In the genomic region with DNA sequence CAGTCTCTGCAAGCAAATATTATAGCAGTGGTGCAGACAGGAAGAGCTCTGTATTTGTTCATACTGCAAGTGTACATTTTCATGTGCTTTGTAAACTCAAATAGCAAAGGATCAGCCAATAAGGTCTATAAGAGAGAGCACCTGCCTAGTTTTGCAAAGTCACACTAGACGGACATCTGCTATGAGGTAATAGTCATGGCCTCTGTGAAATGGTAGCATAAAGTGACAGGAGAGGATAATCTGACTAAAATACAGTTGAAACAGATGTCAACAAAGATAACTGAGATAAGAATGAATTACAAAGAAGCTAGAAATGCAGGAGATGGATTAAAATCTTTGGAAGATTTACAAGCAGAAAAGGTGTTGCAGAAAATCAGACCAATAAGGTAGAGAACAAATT, we compare ENCODE assay signal across 17 cellular contexts.
A peak's percentile ranks its signal among the peaks of the same experiment; 100 is the strongest.
DNase-seq lines count a peak whose midpoint lies in the region; ATAC-seq lines count a peak whose summit lies in the region.
"Had no signal": no experiment of that assay in that cellular context is flagged by ENCODE, and none has a peak within 500 bp of the region (broad histone marks: within the 10 kb centered on the region; RNA-seq: fewer than 3 reads in every experiment).

No MANE protein-coding gene starts in this region.

- ATAC-seq in GM19463 (IDR thresholded peaks at IDR 0.05; ENCODE audit: unreplicated experiment), result no peak
- ATAC-seq: natural killer cell, T-cell had no signal

- peak; percentile 49 for DNase-seq in DMS153 treated with DMSO at 0.1 percent for 48 hours (lab: John Stamatoyannopoulos, UW; ENCODE audit: unreplicated experiment)
- DNase-seq in NAMALWA (ENCODE audit: low spot score), result peak; percentile 5
- peak; percentile 84 for DNase-seq in NCI-H2196 treated with DMSO at 0.1 percent for 48 hours (lab: John Stamatoyannopoulos, UW; ENCODE audit: unreplicated experiment)
- DNase-seq in SHP77 treated with DMSO at 0.1 percent for 48 hours (lab: John Stamatoyannopoulos, UW), result peak; percentile 76
- DNase-seq in hepatic stellate cell (ENCODE audit: low spot score), result no peak
- no peak for DNase-seq in HuH-7 (ENCODE audit: low spot score)
- DNase-seq in islet precursor cell, result no peak
- DNase-seq: activated effector memory CD4-positive, alpha-beta T cell treated with anti-CD3 and anti-CD28 coated beads, Interleukin-2, amount 50 U/mL, for 16 hours; dorsolateral prefrontal cortex; GDM1; GOT3; Kasumi-1; natural killer cell; OCI-M1; stimulated activated CD4-positive, alpha-beta T cell treated with anti-CD3 and anti-CD28 coated beads, Interleukin-2, amount 100 ng/mL, for 24 hours; T-cell had no signal

Comparison
In these comparisons a context has a peak if more than half of its experiments do, and no peak if none do; other contexts are left out.
1. DNase-seq: peak in DMS153 treated with DMSO at 0.1 percent for 48 hours (single experiment), NAMALWA (single experiment), NCI-H2196 treated with DMSO at 0.1 percent for 48 hours (single experiment) and SHP77 treated with DMSO at 0.1 percent for 48 hours (single experiment); none in hepatic stellate cell (single experiment), HuH-7 (single experiment) and islet precursor cell (single experiment).